Comparison of ENCODE assay signal across 27 cellular contexts in genomic region chr4:4712800-4713528, GRCh38.
A peak's percentile ranks its signal among the peaks of the same experiment; 100 is the strongest.
DNase-seq lines count a peak whose midpoint lies in the region; ATAC-seq and TF ChIP-seq lines count a peak whose summit lies in the region.
"Had no signal": no experiment of that assay in that cellular context is flagged by ENCODE, and none has a peak within 500 bp of the region (broad histone marks: within the 10 kb centered on the region; RNA-seq: fewer than 3 reads in every experiment).

No MANE protein-coding gene starts in this region.

- H3K4me1 ChIP-seq in Caco-2 (peaks cover 20% of the 10 kb centered on the region), endodermal cell (ENCODE audit: control insufficient read depth, insufficient read depth, low read length) (no peaks in the 10 kb centered on the region)
- H3K4me1 ChIP-seq: A549, SJCRH30, upper lobe of right lung had no signal

- TF ChIP-seq CTCF in Caco-2 (IDR thresholded peaks at IDR 0.05; ENCODE audit: insufficient read depth in 1 of 2, low read depth in 1 of 2, low read length in 1 of 2, severe bottlenecking in 1 of 2, unreplicated experiment in 1 of 2) (no peak), endodermal cell (conservative IDR thresholded peaks at IDR 0.05) (no peak), nephron progenitor cell (IDR thresholded peaks at IDR 0.05) (no peak), CD14-positive monocyte (IDR thresholded peaks at IDR 0.05) (no peak), GM13976 (IDR thresholded peaks at IDR 0.05; ENCODE audit: borderline replicate concordance, control extremely low read depth, extremely low read depth, insufficient read depth, missing control alignments) (no peak)

- H3K27ac Mint-ChIP-seq in Caco-2 (ENCODE audit: unreplicated experiment) (peak overlapping the region; percentile 19), endodermal cell (no peak overlapping the region), nephron progenitor cell (peak overlapping the region; percentile 47), CD14-positive monocyte (no peak overlapping the region)
- H3K27ac Mint-ChIP-seq: activated naive CD8-positive, alpha-beta T cell; B cell had no signal

- H3K4me3 ChIP-seq in Caco-2 (ENCODE audit: low read depth, low read length) (no peak overlapping the region), endodermal cell (ENCODE audit: low read length) (no peak overlapping the region)
- H3K4me3 ChIP-seq: A549, SJCRH30, smooth muscle cell, upper lobe of right lung had no signal

- intact Hi-C loops in Caco-2 (cut with micrococcal nuclease; ENCODE audit: unreplicated experiment): no loop called here
- intact Hi-C loops in CD14-positive monocyte (cut with micrococcal nuclease): no loop called here

- H3K9me3 ChIP-seq in Caco-2 (no peaks in the 10 kb centered on the region), endodermal cell (ENCODE audit: control insufficient read depth, low read length) (no peaks in the 10 kb centered on the region)
- H3K9me3 ChIP-seq: A549, SJCRH30, upper lobe of right lung had no signal

- no peak overlapping the region for H3K9ac ChIP-seq in endodermal cell (ENCODE audit: extremely low read depth, low read length, poor library complexity, severe bottlenecking)

- H3K36me3 ChIP-seq in Caco-2 (ENCODE audit: control insufficient read depth, insufficient read depth, low read length) (no peaks in the 10 kb centered on the region), endodermal cell (ENCODE audit: control insufficient read depth, insufficient read depth, low read length) (no peaks in the 10 kb centered on the region)
- H3K36me3 ChIP-seq: SJCRH30, upper lobe of right lung, WERI-Rb-1 had no signal

- no peak for ATAC-seq in HG03571 (IDR thresholded peaks at IDR 0.05; ENCODE audit: unreplicated experiment)
- ATAC-seq: A549, left ventricle myocardium superior, upper lobe of right lung had no signal

- H3K36me3 Mint-ChIP-seq in Caco-2 (ENCODE audit: insufficient read depth, unreplicated experiment): no peaks in the 10 kb centered on the region
- no peaks in the 10 kb centered on the region for H3K36me3 Mint-ChIP-seq in endodermal cell (ENCODE audit: low read depth)
- peaks cover 27% of the 10 kb centered on the region for H3K36me3 Mint-ChIP-seq in nephron progenitor cell (ENCODE audit: low read depth)
- H3K36me3 Mint-ChIP-seq in CD14-positive monocyte: no peaks in the 10 kb centered on the region

- no peak overlapping the region for H3K4me3 Mint-ChIP-seq in Caco-2 (ENCODE audit: unreplicated experiment)
- H3K4me3 Mint-ChIP-seq in endodermal cell: no peak overlapping the region
- H3K4me3 Mint-ChIP-seq in nephron progenitor cell: no peak overlapping the region
- H3K4me3 Mint-ChIP-seq in CD14-positive monocyte: no peak overlapping the region
- H3K4me3 Mint-ChIP-seq: activated naive CD8-positive, alpha-beta T cell; B cell had no signal

- H3K9me3 Mint-ChIP-seq in Caco-2 (ENCODE audit: unreplicated experiment) (peaks cover 10% of the 10 kb centered on the region), endodermal cell (no peaks in the 10 kb centered on the region), nephron progenitor cell (peaks cover 14% of the 10 kb centered on the region), CD14-positive monocyte (peaks cover 0 to 13% (median 6%) of the 10 kb centered on the region in 7 donors)

- BruUV-seq in Caco-2 (replicated peaks; lab: Mats Ljungman, UMichigan): no TSS peak

- POLR2A ChIA-PET in Caco-2 (lab: Charles Lee): no interaction called here

- WGBS in endodermal cell (ENCODE audit: insufficient coverage in 1 of 2, insufficient read length in 1 of 2), 2 experiments: 95 to 100% methylated on average over 1 to 2 of the region's 3 CpGs

- no peak overlapping the region for H3K27ac ChIP-seq in endodermal cell (ENCODE audit: low read depth, low read length)
- H3K27ac ChIP-seq: A549, SJCRH30, upper lobe of right lung, WERI-Rb-1 had no signal

- H3K27me3 Mint-ChIP-seq in Caco-2 (ENCODE audit: insufficient read depth, unreplicated experiment) (no peaks in the 10 kb centered on the region), endodermal cell (ENCODE audit: insufficient read depth) (no peaks in the 10 kb centered on the region), nephron progenitor cell (ENCODE audit: low read depth, poor library complexity) (peaks cover 10% of the 10 kb centered on the region), CD14-positive monocyte (ENCODE audit: low read depth in 3 of 3) (peaks cover 0 to 2% (median 1%) of the 10 kb centered on the region in 3 donors)
- H3K27me3 Mint-ChIP-seq: activated naive CD8-positive, alpha-beta T cell; B cell had no signal

- H3K27me3 ChIP-seq in Caco-2 (replicated peaks; ENCODE audit: control insufficient read depth, insufficient read depth, low read length) (no peaks in the 10 kb centered on the region), endodermal cell (ENCODE audit: control insufficient read depth, insufficient read depth, low read length, poor library complexity, severe bottlenecking) (no peaks in the 10 kb centered on the region)
- H3K27me3 ChIP-seq: SJCRH30, upper lobe of right lung had no signal

- CTCF ChIA-PET in Caco-2 (lab: Charles Lee): no interaction called here

- DNase-seq in Caco-2 (peak in 1 of 2 experiments; percentile 9), LoVo (ENCODE audit: low spot score) (peak; percentile 38), endodermal cell (peak; percentile 38), nephron progenitor cell (no peak), CD14-positive monocyte (ENCODE audit: low spot score) (no peak), GM13976 (ENCODE audit: low spot score) (no peak)
- DNase-seq in activated effector memory CD4-positive, alpha-beta T cell treated with Interleukin-2 at 50 U/mL for 16 hours: no peak
- DNase-seq: activated CD4-positive, alpha-beta T cell treated with anti-CD3 and anti-CD28 coated beads for 48 hours; activated effector memory CD4-positive, alpha-beta T cell treated with anti-CD3 and anti-CD28 coated beads, Interleukin-2, amount 50 U/mL, for 16 hours; anterior cingulate cortex; DMS153; left ventricle myocardium superior; NCI-H1417; NCI-H2029 treated with DMSO at 0.1 percent for 48 hours; NCI-H226; NCI-H69; RPMI8226; SJCRH30; stimulated activated naive CD4-positive, alpha-beta T cell; T1000; upper lobe of right lung had no signal

- in situ Hi-C loops in GM13976 (cut with MboI; ENCODE audit: low sequenced_read_pairs, unreplicated experiment): no loop called here

- peaks cover 20% of the 10 kb centered on the region for H3K4me1 Mint-ChIP-seq in Caco-2 (ENCODE audit: low read depth, unreplicated experiment)
- no peaks in the 10 kb centered on the region for H3K4me1 Mint-ChIP-seq in endodermal cell
- H3K4me1 Mint-ChIP-seq in nephron progenitor cell: peaks cover 14% of the 10 kb centered on the region
- H3K4me1 Mint-ChIP-seq in CD14-positive monocyte: no peaks in the 10 kb centered on the region
- H3K4me1 Mint-ChIP-seq: B cell had no signal

Comparison
In these comparisons a context has a peak if more than half of its experiments do, and no peak if none do; other contexts are left out.
1. DNase-seq: peak in LoVo (single experiment) and endodermal cell (single experiment); none in nephron progenitor cell (single experiment), activated effector memory CD4-positive, alpha-beta T cell treated with Interleukin-2 at 50 U/mL for 16 hours (single experiment), CD14-positive monocyte (single experiment) and GM13976 (single experiment).
2. H3K27ac Mint-ChIP-seq: peak in Caco-2 (single experiment) and nephron progenitor cell (single experiment); none in endodermal cell (single experiment) and CD14-positive monocyte (0 of 7).